ENCODE assay signal across 35 cellular contexts in the genomic region with DNA sequence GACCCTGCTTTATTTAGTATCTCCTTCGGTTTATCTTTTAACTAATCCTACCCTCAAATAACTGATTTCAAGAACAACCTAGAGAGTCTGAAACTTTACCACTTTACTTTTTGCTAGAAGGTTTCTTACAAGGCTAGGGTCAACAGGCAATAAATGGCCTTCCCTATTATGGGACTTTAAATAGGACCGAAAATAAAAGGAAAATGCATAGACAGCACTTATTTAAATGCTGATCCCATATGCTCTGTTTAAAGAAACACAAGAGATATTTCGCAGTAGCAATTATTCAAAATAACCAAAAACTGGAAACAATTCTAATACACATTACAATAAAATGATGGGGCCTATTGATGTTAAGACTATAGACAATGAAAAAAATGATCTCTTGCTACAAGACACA. TPM values are rescaled to one million over a fixed set of nuclear protein-coding genes. Genes with fewer than 3 reads are reported as not detected.
A peak's percentile ranks its signal among the peaks of the same experiment; 100 is the strongest.
DNase-seq lines count a peak whose midpoint lies in the region; ATAC-seq, FAIRE-seq and TF ChIP-seq lines count a peak whose summit lies in the region.
"Had no signal": no experiment of that assay in that cellular context is flagged by ENCODE, and none has a peak within 500 bp of the region (broad histone marks: within the 10 kb centered on the region; RNA-seq: fewer than 3 reads in every experiment).

No MANE protein-coding gene starts in this region.

- no peak overlapping the region for H3K27ac Mint-ChIP-seq in nephron progenitor cell
- H3K27ac Mint-ChIP-seq: B cell; CD14-positive monocyte; CD4-positive, alpha-beta T cell; CD8-positive, alpha-beta memory T cell; CD8-positive, alpha-beta T cell had no signal

- DNase-seq in HepG2 (ENCODE audit: low spot score) = no peak
- DNase-seq in right lobe of liver = no peak
- DNase-seq in A549 (ENCODE audit: low read depth in 1 of 2, low spot score in 1 of 2) = no peak
- DNase-seq in SK-N-MC (ENCODE audit: low read depth, low spot score) = no peak
- DNase-seq in K562 (ENCODE audit: extremely low read depth in 1 of 4, low spot score in 3 of 4) = no peak
- DNase-seq in nephron progenitor cell = no peak
- no peak for DNase-seq in activated effector memory CD4-positive, alpha-beta T cell treated with anti-CD3 and anti-CD28 coated beads, Interleukin-2, amount 50 U/mL, for 16 hours
- no peak for DNase-seq in SK-N-DZ (ENCODE audit: low spot score)
- DNase-seq: 8988T; ACHN; AML-193; BE2C; C1 segment of cervical spinal cord; Caco-2; Calu3; CD4-positive, alpha-beta memory T cell; CD4-positive, alpha-beta T cell; CD4-positive, CD25-positive, alpha-beta regulatory T cell; CD8-positive, alpha-beta memory T cell; CD8-positive, alpha-beta T cell; COR-L47; DMS 273 treated with DMSO at 0.1 percent for 48 hours; DMS153; DMS53; DMS79; DMS79 treated with DMSO at 0.1 percent for 48 hours; DND-41; EL had no signal

- no peaks in the 10 kb centered on the region for H3K9me3 Mint-ChIP-seq in nephron progenitor cell
- H3K9me3 Mint-ChIP-seq: CD14-positive monocyte; CD4-positive, alpha-beta memory T cell; CD4-positive, alpha-beta T cell; CD4-positive, CD25-positive, alpha-beta regulatory T cell; CD8-positive, alpha-beta memory T cell; CD8-positive, alpha-beta T cell had no signal

- ATAC-seq in HepG2 = no peak
- no peak for ATAC-seq in right lobe of liver
- ATAC-seq in A549 = no peak
- no peak for ATAC-seq in K562
- ATAC-seq: CD8-positive, alpha-beta T cell had no signal

- POLR2A ChIA-PET in HepG2 (lab: Yijun Ruan, JAX) = no interaction called here
- POLR2A ChIA-PET in A549 (lab: Yijun Ruan, JAX) = no interaction called here
- POLR2A ChIA-PET in K562 (lab: Yijun Ruan, JAX) = no interaction called here

- peaks cover 44% of the 10 kb centered on the region for H3K36me3 Mint-ChIP-seq in nephron progenitor cell (ENCODE audit: low read depth)

- intact Hi-C loops in HepG2 (cut with micrococcal nuclease; ENCODE audit: unreplicated experiment) (no loop called here), right lobe of liver (cut with DNase I) (no loop called here), K562 (cut with micrococcal nuclease) (no loop called here)

- TF ChIP-seq CTCF in HepG2 (CRISPR knock-in tag; IDR thresholded peaks at IDR 0.05) (no peak), right lobe of liver (IDR thresholded peaks at IDR 0.05) (no peak), A549 (IDR thresholded peaks at IDR 0.05) (no peak), K562 (IDR thresholded peaks at IDR 0.05 in 2 of 3, conservative IDR thresholded peaks at IDR 0.05 in 1 of 3; ENCODE audit: insufficient read depth in 2 of 3, low read depth in 1 of 3, low read length in 3 of 3) (no peak), nephron progenitor cell (IDR thresholded peaks at IDR 0.05) (no peak)

- H4K20me1 ChIP-seq in HepG2 (ENCODE audit: insufficient read depth, low read length) = no peaks in the 10 kb centered on the region
- H4K20me1 ChIP-seq in K562 (replicated peaks; ENCODE audit: control insufficient read depth, insufficient read depth, low read length) = no peaks in the 10 kb centered on the region
- H4K20me1 ChIP-seq: BLaER1; BLaER1 treated with 17β-estradiol and CSF1 and Interleukin-3, amounts not matched to agents 10 nM and 100 nM had no signal

- H3K79me2 ChIP-seq in HepG2 (ENCODE audit: insufficient read depth, low read length) (no peaks in the 10 kb centered on the region), K562 (ENCODE audit: control insufficient read depth, insufficient read depth, low read length) (no peaks in the 10 kb centered on the region)

- no peaks in the 10 kb centered on the region for H3K4me1 Mint-ChIP-seq in nephron progenitor cell
- H3K4me1 Mint-ChIP-seq: B cell; CD14-positive monocyte; CD4-positive, alpha-beta memory T cell had no signal

- H3K4me2 ChIP-seq in HepG2 (ENCODE audit: low read depth, low read length) (no peak overlapping the region), A549 (no peak overlapping the region), K562 (ENCODE audit: insufficient read depth, low read length) (no peak overlapping the region)
- H3K4me2 ChIP-seq: BLaER1; BLaER1 treated with 17β-estradiol and CSF1 and Interleukin-3, amounts not matched to agents 10 nM and 100 nM had no signal

- TF ChIP-seq EP300 in HepG2 (IDR thresholded peaks at IDR 0.05; ENCODE audit: low read depth in 2 of 2, low read length in 2 of 2) (no peak), HepG2 (CRISPR knock-in tag; IDR thresholded peaks at IDR 0.05; ENCODE audit: borderline replicate concordance) (no peak), A549 (IDR thresholded peaks at IDR 0.05) (no peak), K562 (IDR thresholded peaks at IDR 0.05; ENCODE audit: low read length) (no peak)

- in situ Hi-C loops in HepG2 (cut with HindIII; ENCODE audit: extremely low pct_ligation_motif_present, low pct_unique_long_range_greater_than_20kb) = no loop called here
- in situ Hi-C loops in K562 (cut with MboI) = loop anchor here (5.0 kb wide), 1 partner anchor 267 kb away; no protein-coding TSS in a partner anchor

- no peak overlapping the region for H3K9ac ChIP-seq in HepG2 (ENCODE audit: insufficient read depth, low read depth, low read length)
- no peak overlapping the region for H3K9ac ChIP-seq in SK-N-MC (ENCODE audit: insufficient read length)
- H3K9ac ChIP-seq in K562 (ENCODE audit: insufficient read depth in 1 of 2, low read depth in 2 of 2, low read length in 2 of 2) = no peak overlapping the region
- H3K9ac ChIP-seq: BLaER1; BLaER1 treated with 17β-estradiol and CSF1 and Interleukin-3, amounts not matched to agents 10 nM and 100 nM had no signal

- BruUV-seq in HepG2 (replicated peaks; lab: Mats Ljungman, UMichigan) (no TSS peak), K562 (replicated peaks; lab: Mats Ljungman, UMichigan) (no TSS peak)

- H2AFZ ChIP-seq in HepG2 (ENCODE audit: low read length) = no peak overlapping the region
- H2AFZ ChIP-seq in K562 (ENCODE audit: low read depth, low read length) = no peak overlapping the region

- no peak for TF ChIP-seq RAD21 in HepG2 (CRISPR knock-in tag; IDR thresholded peaks at IDR 0.05)
- TF ChIP-seq RAD21 in A549 (conservative IDR thresholded peaks at IDR 0.05 in 1 of 2, IDR thresholded peaks at IDR 0.05 in 1 of 2) = no peak
- TF ChIP-seq RAD21 in K562 (CRISPR knock-in tag; conservative IDR thresholded peaks at IDR 0.05 in 1 of 2, IDR thresholded peaks at IDR 0.05 in 1 of 2) = no peak

- H3K9me3 ChIP-seq in HepG2 (ENCODE audit: low read length) (no peaks in the 10 kb centered on the region), right lobe of liver (no peaks in the 10 kb centered on the region), A549 (no peaks in the 10 kb centered on the region), SK-N-MC (ENCODE audit: low read depth, low read length) (no peaks in the 10 kb centered on the region), K562 (replicated peaks; ENCODE audit: control insufficient read depth, insufficient read depth, low read depth, low read length) (no peaks in the 10 kb centered on the region)
- H3K9me3 ChIP-seq: BE2C; BLaER1; BLaER1 treated with 17β-estradiol and CSF1 and Interleukin-3, amounts not matched to agents 10 nM and 100 nM; Caco-2 had no signal

- CTCF ChIA-PET in HepG2 (lab: Yijun Ruan, JAX; ENCODE audit: low intra/inter-chr PET ratio, low total read pairs) = no interaction called here
- CTCF ChIA-PET in A549 (lab: Yijun Ruan, JAX) = no interaction called here
- CTCF ChIA-PET in K562 (lab: Yijun Ruan, JAX; ENCODE audit: low intra/inter-chr PET ratio) = no interaction called here

- H3K27ac ChIP-seq in HepG2 (ENCODE audit: extremely low read length, insufficient read depth, low read length) (no peak overlapping the region), right lobe of liver (no peak overlapping the region), A549 (no peak overlapping the region), SK-N-MC (peak overlapping the region; percentile 73), K562 (ENCODE audit: extremely low read depth, low read depth, low read length) (no peak overlapping the region)
- H3K27ac ChIP-seq: 22Rv1; BLaER1; BLaER1 treated with 17β-estradiol and CSF1 and Interleukin-3, amounts not matched to agents 10 nM and 100 nM; C4-2B had no signal

- FAIRE-seq in HepG2 (lab: Jason Lieb, UNC) (no peak), A549 (lab: Jason Lieb, UNC) (no peak), K562 (lab: Jason Lieb, UNC) (no peak)
- FAIRE-seq: D721Med had no signal

- H3K4me1 ChIP-seq in HepG2 (ENCODE audit: insufficient read depth, low read length) (no peaks in the 10 kb centered on the region), right lobe of liver (no peaks in the 10 kb centered on the region), A549 (no peaks in the 10 kb centered on the region), K562 (replicated peaks in 1 of 2; ENCODE audit: control insufficient read depth in 2 of 2, insufficient read depth in 2 of 2, low read length in 2 of 2) (no peaks in the 10 kb centered on the region)
- H3K4me1 ChIP-seq: BE2C, BLaER1 had no signal

- no peaks in the 10 kb centered on the region for H3K9me1 ChIP-seq in K562 (ENCODE audit: control insufficient read depth, insufficient read depth, low read length)

- TF ChIP-seq POLR2A in HepG2 (IDR thresholded peaks at IDR 0.05; ENCODE audit: insufficient read depth in 1 of 2, low read depth in 2 of 2, low read length in 2 of 2) (no peak), right lobe of liver (IDR thresholded peaks at IDR 0.05) (no peak), A549 (IDR thresholded peaks at IDR 0.05; ENCODE audit: low read length) (no peak), K562 (conservative IDR thresholded peaks at IDR 0.05) (no peak)

- no peak overlapping the region for H3K4me3 Mint-ChIP-seq in nephron progenitor cell
- H3K4me3 Mint-ChIP-seq: B cell; CD14-positive monocyte; CD4-positive, alpha-beta memory T cell; CD4-positive, alpha-beta T cell; CD4-positive, CD25-positive, alpha-beta regulatory T cell; CD8-positive, alpha-beta memory T cell; CD8-positive, alpha-beta T cell had no signal

- H3K36me3 ChIP-seq in HepG2 (replicated peaks in 1 of 2; ENCODE audit: control insufficient read depth in 1 of 2, insufficient read depth in 2 of 2, low read length in 2 of 2) (peaks cover 12 to 60% of the 10 kb centered on the region in 2 experiments), right lobe of liver (peaks cover 0 to 41% (median 11%) of the 10 kb centered on the region in 4 donors), SK-N-MC (ENCODE audit: insufficient read depth, low read length) (peaks cover 70% of the 10 kb centered on the region), K562 (ENCODE audit: control insufficient read depth, insufficient read depth, low read length) (peaks cover 70% of the 10 kb centered on the region)

- H3K27me3 ChIP-seq in HepG2 (ENCODE audit: control insufficient read depth in 1 of 2, insufficient read depth in 2 of 2, low read length in 2 of 2) (no peaks in the 10 kb centered on the region), right lobe of liver (no peaks in the 10 kb centered on the region), K562 (ENCODE audit: control insufficient read depth in 2 of 2, insufficient read depth in 2 of 2, low read length in 2 of 2) (no peaks in the 10 kb centered on the region)
- H3K27me3 ChIP-seq: BE2C; BLaER1; BLaER1 treated with 17β-estradiol and CSF1 and Interleukin-3, amounts not matched to agents 10 nM and 100 nM had no signal

- H3K27me3 Mint-ChIP-seq in nephron progenitor cell (ENCODE audit: low read depth, poor library complexity) = no peaks in the 10 kb centered on the region
- H3K27me3 Mint-ChIP-seq: B cell; CD4-positive, alpha-beta memory T cell; CD4-positive, alpha-beta T cell; CD4-positive, CD25-positive, alpha-beta regulatory T cell; CD8-positive, alpha-beta memory T cell had no signal

- 98% methylated on average over 3 of the region's 3 CpGs for WGBS in HepG2 (ENCODE audit: low lambda C conversion rate)
- WGBS in right lobe of liver (ENCODE audit: insufficient coverage, low coverage, low lambda C conversion rate, missing lambda C conversion rate) = 76% methylated on average over 3 of the region's 3 CpGs
- WGBS in A549 (ENCODE audit: missing lambda C conversion rate) = 87% methylated on average over 3 of the region's 3 CpGs
- WGBS in K562 (ENCODE audit: insufficient coverage, low coverage, missing lambda C conversion rate) = 92% methylated on average over 3 of the region's 3 CpGs

- H3K4me3 ChIP-seq in HepG2 (replicated peaks in 1 of 3; ENCODE audit: insufficient read depth in 1 of 3, low read depth in 2 of 3, low read length in 3 of 3) (no peak overlapping the region), right lobe of liver (no peak overlapping the region), A549 (no peak overlapping the region), SK-N-MC (no peak overlapping the region), K562 (no peak overlapping the region)
- H3K4me3 ChIP-seq: BLaER1; BLaER1 treated with 17β-estradiol and CSF1 and Interleukin-3, amounts not matched to agents 10 nM and 100 nM had no signal

RNA-seq across cellular contexts. Expression of a gene that starts 13.7 kb away (rescaled TPM):
- 27.6 and 29.6 TPM in 2 replicates for total RNA-seq in HepG2 (2016; rRNA removed; fragmentation: Illumina TruSeq; extraction: Trizol)
- 53.0 and 63.9 TPM in 2 replicates for total RNA-seq in HepG2 (2016; cell fraction: cytosol; rRNA removed; fragmentation: Illumina TruSeq; extraction: Trizol; ENCODE audit: low read depth)
- 21.6 and 28.6 TPM in 2 replicates for total RNA-seq in HepG2 (2016; cell fraction: insoluble cytoplasmic fraction; rRNA removed; fragmentation: Illumina TruSeq; extraction: Trizol)
- total RNA-seq in HepG2 (2016; cell fraction: membrane; rRNA removed; fragmentation: Illumina TruSeq; extraction: Trizol) = 57.1 and 61.7 TPM in 2 replicates
- 13.6 and 16.9 TPM in 2 replicates for total RNA-seq in HepG2 (2016; cell fraction: nucleus; rRNA removed; fragmentation: Illumina TruSeq; extraction: Trizol)
- polyA plus RNA-seq in HepG2 (2011; rRNA removed) = 6.5 and 8.0 TPM in 2 replicates
- polyA plus RNA-seq in HepG2 (2011; cell fraction: cytosol; rRNA removed) = 5.1 and 6.7 TPM in 2 replicates
- polyA plus RNA-seq in HepG2 (2011; cell fraction: nucleus; rRNA removed) = 2.7 and 2.9 TPM in 2 replicates
- 9.7 and 12.4 TPM in 2 replicates for polyA plus RNA-seq in HepG2 (2012)
- 115 and 150 TPM in 2 replicates for polyA plus RNA-seq in HepG2 (2016; cell fraction: cytosol; fragmentation: Illumina TruSeq; extraction: Trizol; ENCODE audit: low read depth)
- 35.0 and 35.4 TPM in 2 replicates for polyA plus RNA-seq in HepG2 (2016; cell fraction: insoluble cytoplasmic fraction; fragmentation: Illumina TruSeq; extraction: Trizol; ENCODE audit: low read depth)
- 81.5 and 91.1 TPM in 2 replicates for polyA plus RNA-seq in HepG2 (2016; cell fraction: membrane; fragmentation: Illumina TruSeq; extraction: Trizol; ENCODE audit: low read depth)
- polyA plus RNA-seq in HepG2 (2016; cell fraction: nucleus; fragmentation: Illumina TruSeq; extraction: Trizol; ENCODE audit: insufficient read depth, low read depth) = 29.5 and 30.1 TPM in 2 replicates
- polyA minus RNA-seq in HepG2 (2011; rRNA and poly(A)+ RNA removed; ENCODE audit: low replicate concordance) = 6.4 and 12.9 TPM in 2 replicates
- polyA minus RNA-seq in HepG2 (2011; cell fraction: cytosol; rRNA and poly(A)+ RNA removed) = 5.0 and 5.7 TPM in 2 replicates
- polyA minus RNA-seq in HepG2 (2011; cell fraction: nucleus; rRNA and poly(A)+ RNA removed) = 10.2 and 13.0 TPM in 2 replicates
- total RNA-seq in right lobe of liver = 10 to 100 TPM; 12.7 to 17.8 (median 15.2) TPM
- polyA plus RNA-seq in A549 (2011; rRNA removed) = 13.1 and 15.6 TPM in 2 replicates
- 5.6 and 7.2 TPM in 2 replicates for polyA plus RNA-seq in A549 (2012; cell fraction: cytosol; rRNA removed)
- polyA plus RNA-seq in A549 (2012; cell fraction: nucleus; rRNA removed) = 3.3 and 4.9 TPM in 2 replicates
- polyA plus RNA-seq in A549 (2017; fragmentation: RNase III; extraction: RNeasy Plus Mini Kit Qiagen cat#74134 plus additional on column Dnase treatment) = 11.6 to 14.1 TPM (median 11.6 TPM) in 3 replicates
- 5.5 and 5.6 TPM in 2 replicates for polyA minus RNA-seq in A549 (2011; rRNA and poly(A)+ RNA removed)
- 9.3 and 14.6 TPM in 2 replicates for total RNA-seq in K562 (2011; cell fraction: chromatin; rRNA removed; ENCODE audit: low replicate concordance)
- total RNA-seq in K562 (2011; cell fraction: nucleolus; rRNA removed) = 7.3 and 8.6 TPM in 2 replicates
- total RNA-seq in K562 (2011; cell fraction: nucleoplasm; rRNA removed) = 14.8 and 27.5 TPM in 2 replicates
- 42.2 and 42.5 TPM in 2 replicates for total RNA-seq in K562 (2014; rRNA removed)
- 46.8 and 52.6 TPM in 2 replicates for total RNA-seq in K562 (2014; rRNA removed; fragmentation: Illumina TruSeq; extraction: Trizol)
- total RNA-seq in K562 (2015; rRNA removed; fragmentation: Illumina TruSeq; extraction: Trizol) = 52.9 and 55.5 TPM in 2 replicates
- 60.2 and 62.6 TPM in 2 replicates for total RNA-seq in K562 (2021)
- polyA plus RNA-seq in K562 (2011; rRNA removed) = 20.5 and 27.9 TPM in 2 replicates
- 17.9 and 19.6 TPM in 2 replicates for polyA plus RNA-seq in K562 (2011; cell fraction: cytosol; rRNA removed)
- 5.9 and 6.6 TPM in 2 replicates for polyA plus RNA-seq in K562 (2011; cell fraction: nucleus; rRNA removed)
- polyA plus RNA-seq in K562 (2012) = 27.9 and 32.3 TPM in 2 replicates
- polyA plus RNA-seq in K562 (2014; fragmentation: Illumina TruSeq; extraction: Trizol) = 28.8 and 34.6 TPM in 2 replicates
- 1 to 10 TPM; 5.1 to 7.7 TPM for polyA plus RNA-seq in K562 (2014; fragmentation: Nextera tagmentation; extraction: Ambion mirVana)
- 35.4 and 41.4 TPM in 2 replicates for polyA plus RNA-seq in K562 (2014; rRNA removed)
- polyA minus RNA-seq in K562 (2011; rRNA and poly(A)+ RNA removed) = 22.3 and 25.4 TPM in 2 replicates
- polyA minus RNA-seq in K562 (2011; cell fraction: cytosol; rRNA and poly(A)+ RNA removed) = 12.9 and 13.6 TPM in 2 replicates
- 5.7 and 7.9 TPM in 2 replicates for polyA minus RNA-seq in K562 (2011; cell fraction: nucleus; rRNA and poly(A)+ RNA removed)
- 23.1 and 24.5 TPM in 2 replicates for polyA plus RNA-seq in SK-N-DZ (2014; cell fraction: cytosol; rRNA removed)
- 10.2 and 13.2 TPM in 2 replicates for polyA plus RNA-seq in SK-N-DZ (2014; cell fraction: nucleus; rRNA removed)
